1 cellular context compared by ENCODE assay signal in genomic region chr1:27595597-27595996, GRCh38.
TF ChIP-seq lines count a peak whose summit lies in the region.

No MANE protein-coding gene starts in this region.

TF ChIP-seq in HEK293, 187 proteins besides CTCF, POLR2A, EP300 and RAD21 (continued from another document):
- no peak for TF ChIP-seq ZBTB8A (tag by site-specific recombination; IDR thresholded peaks at IDR 0.05)
- no peak for TF ChIP-seq ELK4 (IDR thresholded peaks at IDR 0.05; ENCODE audit: borderline replicate concordance, low read depth, low read length)
- no peak for TF ChIP-seq ZNF596 (tag by site-specific recombination; IDR thresholded peaks at IDR 0.05)
- TF ChIP-seq ZNF449 (tag by site-specific recombination; IDR thresholded peaks at IDR 0.05): no peak
- TF ChIP-seq HOXC10 (CRISPR knock-in tag; IDR thresholded peaks at IDR 0.05): no peak
- no peak for TF ChIP-seq KLF9 (tag by site-specific recombination; IDR thresholded peaks at IDR 0.05; ENCODE audit: low read depth)
- no peak for TF ChIP-seq ZEB2 (tag by site-specific recombination; IDR thresholded peaks at IDR 0.05)
- TF ChIP-seq ZBTB6 (tag by site-specific recombination; IDR thresholded peaks at IDR 0.05): no peak
- TF ChIP-seq ZNF558 (tag by site-specific recombination; IDR thresholded peaks at IDR 0.05): no peak
- no peak for TF ChIP-seq SP7 (tag by site-specific recombination; IDR thresholded peaks at IDR 0.05)
- no peak for TF ChIP-seq REPIN1 (tag by site-specific recombination; IDR thresholded peaks at IDR 0.05; ENCODE audit: low read depth)
- TF ChIP-seq ZFHX2 (tag by site-specific recombination; conservative IDR thresholded peaks at IDR 0.05): peak; percentile 58; the same call in 1 of the 2 replicates
- TF ChIP-seq ZNF202 (tag by site-specific recombination; IDR thresholded peaks at IDR 0.05; ENCODE audit: borderline replicate concordance): no peak
- TF ChIP-seq REST (tag by site-specific recombination; IDR thresholded peaks at IDR 0.05): no peak
